In genomic region chr7:31126976-31127375, GRCh38 we compare ENCODE assay signal across 12 cellular contexts.
A peak's percentile ranks its signal among the peaks of the same experiment; 100 is the strongest.
DNase-seq lines count a peak whose midpoint lies in the region; ATAC-seq, FAIRE-seq and TF ChIP-seq lines count a peak whose summit lies in the region.
"Had no signal": no experiment of that assay in that cellular context is flagged by ENCODE, and none has a peak within 500 bp of the region (broad histone marks: within the 10 kb centered on the region; RNA-seq: fewer than 3 reads in every experiment).

No MANE protein-coding gene starts in this region.

- H3K4me3 ChIP-seq in H1 (ENCODE audit: extremely low read depth in 1 of 4, insufficient read depth in 2 of 4, low read depth in 3 of 4, low read length in 4 of 4) = no peak overlapping the region

- TF ChIP-seq POLR2A in H1 (IDR thresholded peaks at IDR 0.05; ENCODE audit: control extremely low read depth in 1 of 2, low read depth in 2 of 2, low read length in 2 of 2) = no peak

- ATAC-seq in GM21381 (IDR thresholded peaks at IDR 0.05; ENCODE audit: unreplicated experiment) = no peak

- TF ChIP-seq CTCF in H1 (IDR thresholded peaks at IDR 0.05; ENCODE audit: control extremely low read depth in 1 of 3, insufficient read depth in 1 of 3, low read depth in 1 of 3, low read length in 3 of 3) (peak in 2 of 3 experiments; percentile 2 to 15; a peak in 1 of 4 replicates), progenitor cell of endocrine pancreas (IDR thresholded peaks at IDR 0.05; ENCODE audit: unreplicated experiment) (peak; percentile 44), mesothelial cell of epicardium (IDR thresholded peaks at IDR 0.05; ENCODE audit: unreplicated experiment) (no peak)

- no peak overlapping the region for H3K27ac ChIP-seq in H1 (ENCODE audit: low read depth, low read length)

- H2AK5ac ChIP-seq in H1 (ENCODE audit: low read depth, low read length) = no peak overlapping the region

- H4K8ac ChIP-seq in H1 (ENCODE audit: extremely low read depth, insufficient read depth, low read length) = no peak overlapping the region

- no peak for FAIRE-seq in H1 (lab: Jason Lieb, UNC)

- TF ChIP-seq EP300 in H1 (IDR thresholded peaks at IDR 0.05; ENCODE audit: borderline replicate concordance in 1 of 2, low read depth in 2 of 2, low read length in 2 of 2) = no peak

- H3K9me3 Mint-ChIP-seq in progenitor cell of endocrine pancreas (ENCODE audit: low read depth) (no peaks in the 10 kb centered on the region), mesothelial cell of epicardium (no peaks in the 10 kb centered on the region)

- no peaks in the 10 kb centered on the region for H3K79me2 ChIP-seq in H1 (ENCODE audit: control insufficient read depth in 1 of 2, insufficient read depth in 2 of 2, low read length in 2 of 2)

- H3K4me1 Mint-ChIP-seq in progenitor cell of endocrine pancreas (ENCODE audit: low read depth) (no peaks in the 10 kb centered on the region), mesothelial cell of epicardium (no peaks in the 10 kb centered on the region)

- H3K9me3 ChIP-seq in H1 (ENCODE audit: insufficient read depth in 2 of 2, low read depth in 1 of 2, low read length in 1 of 2) = no peaks in the 10 kb centered on the region

- no peak overlapping the region for H2AFZ ChIP-seq in H1 (ENCODE audit: low read length)

- no peak overlapping the region for H3K4me2 ChIP-seq in H1 (ENCODE audit: insufficient read depth in 1 of 2, low read depth in 2 of 2, low read length in 2 of 2)

- H3K4ac ChIP-seq in H1 (replicated peaks; ENCODE audit: insufficient read length, low read depth, low read length) = no peak overlapping the region

- CTCF ChIA-PET in H1 (lab: Charles Lee; ENCODE audit: partially characterized antibody) = interaction anchor here (0.6 to 16.1 kb wide), 5 partner anchors 9 to 154 kb away, joined by 3 to 517 read pairs (median 80); no protein-coding TSS in a partner anchor

- no peak overlapping the region for H3K23ac ChIP-seq in H1 (ENCODE audit: insufficient read length)

- WGBS in H1 (ENCODE audit: extremely low coverage in 1 of 2, insufficient coverage in 1 of 2, insufficient read length in 1 of 2, insufficient replicate concordance in 2 of 2, low coverage in 1 of 2, low lambda C conversion rate in 2 of 2, missing lambda C conversion rate in 1 of 2), 2 experiments = 95% methylated on average over 1 of the region's 1 CpG; no CpG with 5 or more reads in 1 of the 2 experiments

- no peak overlapping the region for H3K14ac ChIP-seq in H1 (ENCODE audit: insufficient read length)

- H2BK15ac ChIP-seq in H1 (ENCODE audit: low read length) = no peak overlapping the region

- peak; percentile 13 to 44; a peak in 2 of 4 replicates for TF ChIP-seq RAD21 in H1 (IDR thresholded peaks at IDR 0.05 in 1 of 2, conservative IDR thresholded peaks at IDR 0.05 in 1 of 2; ENCODE audit: low read depth in 2 of 2, low read length in 2 of 2)

- no peak overlapping the region for H4K5ac ChIP-seq in H1 (ENCODE audit: insufficient read length, low read depth, low read length)

- H3K27ac Mint-ChIP-seq in progenitor cell of endocrine pancreas (no peak overlapping the region), mesothelial cell of epicardium (no peak overlapping the region)

- peaks cover 0 to 3% (median 1%) of the 10 kb centered on the region in 4 experiments; a peak in 4 of 7 replicates for H3K4me1 ChIP-seq in H1 (replicated peaks in 1 of 4; ENCODE audit: control insufficient read depth in 3 of 4, insufficient read depth in 4 of 4, low read length in 3 of 4)

- H3K27me3 Mint-ChIP-seq in progenitor cell of endocrine pancreas (peaks cover 11% of the 10 kb centered on the region), mesothelial cell of epicardium (ENCODE audit: low read depth) (peaks cover 41% of the 10 kb centered on the region)

- H3K4me3 Mint-ChIP-seq in progenitor cell of endocrine pancreas (ENCODE audit: low read depth) = no peak overlapping the region
- H3K4me3 Mint-ChIP-seq in mesothelial cell of epicardium = no peak overlapping the region

- H3K79me1 ChIP-seq in H1 (ENCODE audit: low read depth, low read length) = no peaks in the 10 kb centered on the region; the same call in 1 of the 2 replicates

- H3K23me2 ChIP-seq in H1 (ENCODE audit: low read depth, low read length) = no peaks in the 10 kb centered on the region

- no peak overlapping the region for H4K91ac ChIP-seq in H1 (replicated peaks; ENCODE audit: insufficient read length, low read length)

- no peaks in the 10 kb centered on the region; a peak in 2 of 7 replicates for H3K27me3 ChIP-seq in H1 (replicated peaks in 1 of 4; ENCODE audit: control insufficient read depth in 3 of 4, extremely low read depth in 1 of 4, insufficient read depth in 3 of 4, low read length in 3 of 4)

- no peaks in the 10 kb centered on the region for H3K36me3 ChIP-seq in H1 (ENCODE audit: control insufficient read depth in 2 of 4, insufficient read depth in 4 of 4, low read length in 3 of 4)

- POLR2A ChIA-PET in H1 (lab: Charles Lee; ENCODE audit: partially characterized antibody) = no interaction called here

- peak; percentile 73 for DNase-seq in H4 (ENCODE audit: low spot score)
- DNase-seq in NCI-H2171 treated with DMSO at 0.1 percent for 48 hours (lab: John Stamatoyannopoulos, UW) = peak; percentile 61
- no peak for DNase-seq in H1 (ENCODE audit: low read depth in 1 of 2, low spot score in 2 of 2)
- no peak for DNase-seq in progenitor cell of endocrine pancreas (ENCODE audit: low spot score, unreplicated experiment)
- no peak for DNase-seq in NCI-H1048 (lab: John Stamatoyannopoulos, UW)
- no peak for DNase-seq in mesothelial cell of epicardium (ENCODE audit: low spot score in 2 of 2, unreplicated experiment in 2 of 2)
- DNase-seq: activated CD4-positive, CD25-positive, alpha-beta regulatory T cell treated with anti-CD3 and anti-CD28 coated beads, Interleukin-2, amount 50 U/mL, for 72 hours; activated naive CD4-positive, alpha-beta T cell treated with Interleukin-2 at 50 U/mL for 16 hours; erythroblast; mesendoderm; stimulated activated CD8-positive, alpha-beta memory T cell treated with anti-CD3 and anti-CD28 coated beads, Interleukin-4, amount 100 ng/mL, for 48 hours had no signal

- H4K20me1 ChIP-seq in H1 (replicated peaks in 1 of 2; ENCODE audit: control insufficient read depth in 1 of 2, insufficient read depth in 2 of 2, low read length in 2 of 2) = no peaks in the 10 kb centered on the region

- no peak overlapping the region for H2BK20ac ChIP-seq in H1 (ENCODE audit: low read length)

- no peak overlapping the region for H2BK120ac ChIP-seq in H1 (replicated peaks; ENCODE audit: low read depth, low read length)

- no peak overlapping the region for H2BK5ac ChIP-seq in H1 (ENCODE audit: low read depth, low read length)

- no peak overlapping the region for H3K9ac ChIP-seq in H1 (replicated peaks in 1 of 4; ENCODE audit: extremely low read depth in 1 of 4, low read depth in 3 of 4, low read length in 3 of 4)

- H3K56ac ChIP-seq in H1 (replicated peaks; ENCODE audit: insufficient read length, low read depth, low read length) = no peak overlapping the region

- H3K36me3 Mint-ChIP-seq in progenitor cell of endocrine pancreas (ENCODE audit: insufficient read depth) (no peaks in the 10 kb centered on the region), mesothelial cell of epicardium (no peaks in the 10 kb centered on the region)

- no peak overlapping the region for H3K18ac ChIP-seq in H1 (ENCODE audit: extremely low read depth, low read length)

- H2BK12ac ChIP-seq in H1 (ENCODE audit: low read depth, low read length) = no peak overlapping the region

TF ChIP-seq in H1, 55 proteins besides CTCF, POLR2A, EP300 and RAD21:
- TF ChIP-seq CREB1 (IDR thresholded peaks at IDR 0.05) = no peak
- TF ChIP-seq CHD1 (IDR thresholded peaks at IDR 0.05; ENCODE audit: low read depth, low read length) = no peak
- no peak for TF ChIP-seq SIRT6 (IDR thresholded peaks at IDR 0.05; ENCODE audit: low read length)
- TF ChIP-seq, protein P1, sequence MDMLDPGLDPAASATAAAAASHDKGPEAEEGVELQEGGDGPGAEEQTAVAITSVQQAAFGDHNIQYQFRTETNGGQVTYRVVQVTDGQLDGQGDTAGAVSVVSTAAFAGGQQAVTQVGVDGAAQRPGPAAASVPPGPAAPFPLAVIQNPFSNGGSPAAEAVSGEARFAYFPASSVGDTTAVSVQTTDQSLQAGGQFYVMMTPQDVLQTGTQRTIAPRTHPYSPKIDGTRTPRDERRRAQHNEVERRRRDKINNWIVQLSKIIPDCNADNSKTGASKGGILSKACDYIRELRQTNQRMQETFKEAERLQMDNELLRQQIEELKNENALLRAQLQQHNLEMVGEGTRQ (IDR thresholded peaks at IDR 0.05; ENCODE audit: low read length) = no peak
- no peak for TF ChIP-seq PHF8 (conservative IDR thresholded peaks at IDR 0.05; ENCODE audit: low read depth, low read length)
TF ChIP-seq in H1: peak in this region for 0.

Comparison
In these comparisons a context has a peak if more than half of its experiments do, and no peak if none do; other contexts are left out.
1. DNase-seq: peak in H4 (single experiment) and NCI-H2171 treated with DMSO at 0.1 percent for 48 hours (single experiment); none in H1 (0 of 2), progenitor cell of endocrine pancreas (single experiment), NCI-H1048 (single experiment) and mesothelial cell of epicardium (0 of 2).